Comparison of ENCODE assay signal across 22 cellular contexts in genomic region chr3:31237887-31238286, GRCh38.
"Had no signal": no experiment of that assay in that cellular context is flagged by ENCODE, and none has a peak within 500 bp of the region (broad histone marks: within the 10 kb centered on the region; RNA-seq: fewer than 3 reads in every experiment).

No MANE protein-coding gene starts in this region.

- DNase-seq: Kasumi-1; MM.1S; NCI-H1092 treated with DMSO at 0.1 percent for 48 hours; NCI-H1436; NCI-H187; NCI-H2029; NCI-H2081 treated with DMSO at 0.1 percent for 48 hours; NCI-H2171; NCI-H69; NCI-H774; NK-92 treated with Interleukin-12 subunit alpha and Interleukin-12 subunit beta, amount 100 ng/mL, for 24 hours; OCI-M1; PC-9; Peyer's patch; SHP77 treated with DMSO at 0.1 percent for 48 hours; SJCRH30 had no signal

- H3K27me3 ChIP-seq: Peyer's patch, SJCRH30 had no signal

- H3K36me3 ChIP-seq: Peyer's patch, SJCRH30 had no signal

- H3K4me2 ChIP-seq: KMS-11, PC-9 had no signal

- H3K9ac ChIP-seq: KMS-11 had no signal

- H3K27ac ChIP-seq: HL-60, KMS-11, PC-9, Peyer's patch, SJCRH30 had no signal

- H3K4me3 ChIP-seq: K562, PC-9, Peyer's patch, SJCRH30 had no signal

- ATAC-seq: K562, Right ventricle myocardium inferior, SK-N-SH treated with all-trans-retinoic acid at 6 μM for 48 hours had no signal

- FAIRE-seq: HTR-8/SVneo, K562 had no signal

- H2AFZ ChIP-seq: PC-9 had no signal

- H3K9me3 ChIP-seq: Peyer's patch, SJCRH30 had no signal

- H3K4me1 ChIP-seq: Peyer's patch, SJCRH30 had no signal
